20 cellular contexts compared by ENCODE assay signal in the genomic region with DNA sequence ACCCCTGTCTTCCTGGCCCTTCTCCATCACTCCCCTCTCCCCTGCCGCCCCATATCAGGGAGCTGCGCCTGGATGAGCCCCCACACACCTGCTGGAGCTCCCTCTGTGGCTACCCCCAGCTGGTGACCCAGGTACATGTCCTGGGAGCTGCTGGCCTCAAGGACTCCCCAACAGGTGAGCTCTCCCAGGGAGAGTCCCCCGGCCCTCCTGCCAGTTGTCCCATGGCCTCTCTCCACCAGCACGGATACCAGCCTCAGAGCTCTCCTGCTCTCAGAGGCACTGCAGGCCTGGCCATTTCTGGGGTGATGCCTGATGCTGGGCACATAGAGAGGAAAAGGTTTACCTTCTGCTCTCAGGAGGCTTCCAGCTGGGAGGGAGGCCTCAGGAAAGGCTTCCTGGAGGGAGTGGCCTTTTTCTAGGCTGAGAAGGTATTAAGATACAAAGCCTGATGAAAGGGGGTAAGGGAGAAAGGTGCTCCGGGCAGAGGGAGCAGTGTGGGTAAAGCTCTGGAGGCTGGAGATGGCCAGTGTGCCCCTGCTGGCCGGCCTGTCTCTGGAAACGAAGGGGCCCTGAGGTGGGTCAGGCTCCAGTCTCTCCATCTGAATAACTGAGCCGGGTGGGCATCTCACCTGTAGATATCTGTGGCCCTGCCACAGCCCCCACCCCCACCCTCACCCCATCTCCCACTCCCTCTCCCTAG. TPM values are rescaled to one million over a fixed set of nuclear protein-coding genes. Genes with fewer than 3 reads are reported as not detected.
DNase-seq lines count a peak whose midpoint lies in the region; ATAC-seq and TF ChIP-seq lines count a peak whose summit lies in the region.
"Had no signal": no experiment of that assay in that cellular context is flagged by ENCODE, and none has a peak within 500 bp of the region (broad histone marks: within the 10 kb centered on the region; RNA-seq: fewer than 3 reads in every experiment).

No MANE protein-coding gene starts in this region.

- H3K4me3 ChIP-seq in HEK293 (ENCODE audit: low read depth, low read length) (no peak overlapping the region), endodermal cell (ENCODE audit: low read length) (no peak overlapping the region)
- H3K4me3 ChIP-seq: GM12878, HAP-1 had no signal

- H3K9ac ChIP-seq in endodermal cell (ENCODE audit: extremely low read depth, low read length, poor library complexity, severe bottlenecking) = no peak overlapping the region

- no peaks in the 10 kb centered on the region for H3K27me3 Mint-ChIP-seq in T-helper 17 cell
- H3K27me3 Mint-ChIP-seq in endodermal cell (ENCODE audit: insufficient read depth) = peaks cover 3% of the 10 kb centered on the region
- H3K27me3 Mint-ChIP-seq: CD4-positive, alpha-beta T cell; CD8-positive, alpha-beta memory T cell had no signal

- no peaks in the 10 kb centered on the region for H3K27me3 ChIP-seq in endodermal cell (ENCODE audit: control insufficient read depth, insufficient read depth, low read length, poor library complexity, severe bottlenecking)

- TF ChIP-seq CTCF in HEK293 (tag by site-specific recombination; IDR thresholded peaks at IDR 0.05) = no peak
- TF ChIP-seq CTCF in GM13976 (IDR thresholded peaks at IDR 0.05; ENCODE audit: borderline replicate concordance, control extremely low read depth, extremely low read depth, insufficient read depth, missing control alignments) = no peak
- TF ChIP-seq CTCF in endodermal cell (conservative IDR thresholded peaks at IDR 0.05) = no peak

- no peaks in the 10 kb centered on the region for H3K36me3 ChIP-seq in HEK293 (ENCODE audit: control insufficient read depth in 2 of 2, insufficient read depth in 1 of 2, low read length in 2 of 2)
- no peaks in the 10 kb centered on the region for H3K36me3 ChIP-seq in endodermal cell (ENCODE audit: control insufficient read depth, insufficient read depth, low read length)
- H3K36me3 ChIP-seq: HAP-1 had no signal

- 90 to 92% methylated on average over 7 to 8 of the region's 8 CpGs for WGBS in endodermal cell (ENCODE audit: insufficient coverage in 1 of 2, insufficient read length in 1 of 2), 2 experiments

- H3K4me3 Mint-ChIP-seq in T-helper 17 cell = no peak overlapping the region
- H3K4me3 Mint-ChIP-seq in endodermal cell = no peak overlapping the region
- H3K4me3 Mint-ChIP-seq: CD14-positive monocyte; CD4-positive, alpha-beta T cell; CD8-positive, alpha-beta memory T cell had no signal

- DNase-seq in left ventricle myocardium superior = peak; percentile 18
- no peak for DNase-seq in left cardiac atrium
- no peak for DNase-seq in T-helper 17 cell
- DNase-seq in GM13976 (ENCODE audit: low spot score) = no peak
- DNase-seq in endodermal cell = no peak
- DNase-seq: CD4-positive, alpha-beta T cell; CD8-positive, alpha-beta memory T cell; DMS 273 treated with DMSO at 0.1 percent for 48 hours; DMS79; EL; GDM1; GOT3 had no signal

- H3K9me3 Mint-ChIP-seq in endodermal cell = no peaks in the 10 kb centered on the region
- H3K9me3 Mint-ChIP-seq: CD14-positive monocyte; CD4-positive, alpha-beta T cell; CD8-positive, alpha-beta memory T cell had no signal

- H3K36me3 Mint-ChIP-seq in T-helper 17 cell (ENCODE audit: low read depth) (no peaks in the 10 kb centered on the region), endodermal cell (ENCODE audit: low read depth) (peaks cover 9% of the 10 kb centered on the region)
- H3K36me3 Mint-ChIP-seq: CD14-positive monocyte had no signal

- H3K27ac ChIP-seq in HEK293 (ENCODE audit: extremely low read depth, low read depth, low read length) = no peak overlapping the region
- H3K27ac ChIP-seq in endodermal cell (ENCODE audit: low read depth, low read length) = no peak overlapping the region

- ATAC-seq in left ventricle myocardium superior (no peak), left cardiac atrium (no peak), T-helper 17 cell (no peak), HG02763 (IDR thresholded peaks at IDR 0.05; ENCODE audit: unreplicated experiment) (no peak)
- ATAC-seq: GM12878 had no signal

- H3K9me3 ChIP-seq in HEK293 (ENCODE audit: control insufficient read depth, insufficient read depth, low read depth, low read length) (no peaks in the 10 kb centered on the region), T-helper 17 cell (ENCODE audit: control insufficient read depth, low read length, poor library complexity, severe bottlenecking) (no peaks in the 10 kb centered on the region), endodermal cell (ENCODE audit: control insufficient read depth, low read length) (no peaks in the 10 kb centered on the region)
- H3K9me3 ChIP-seq: HAP-1 had no signal

- intact Hi-C loops in left ventricle myocardium superior (cut with micrococcal nuclease) = no loop called here
- intact Hi-C loops in left cardiac atrium (cut with DNase I) = no loop called here

- CTCF ChIA-PET in HEK293 (lab: Yijun Ruan, JAX) = interaction anchor here (1.1 to 2.0 kb wide), 5 partner anchors 9 to 426 kb away, joined by 3 to 7 read pairs (median 4); no protein-coding TSS in a partner anchor

- H3K4me1 Mint-ChIP-seq in T-helper 17 cell (peaks cover 3% of the 10 kb centered on the region), endodermal cell (no peaks in the 10 kb centered on the region)

- peak overlapping the region; percentile 32 for H3K27ac Mint-ChIP-seq in T-helper 17 cell
- H3K27ac Mint-ChIP-seq in endodermal cell = no peak overlapping the region
- H3K27ac Mint-ChIP-seq: CD14-positive monocyte; CD4-positive, alpha-beta T cell had no signal

- in situ Hi-C loops in GM13976 (cut with MboI; ENCODE audit: low sequenced_read_pairs, unreplicated experiment) = no loop called here

- POLR2A ChIA-PET in HEK293 (lab: Yijun Ruan, JAX) = no interaction called here

- H3K4me1 ChIP-seq in HEK293 (ENCODE audit: control insufficient read depth, insufficient read depth, low read length) = no peaks in the 10 kb centered on the region
- H3K4me1 ChIP-seq in endodermal cell (ENCODE audit: control insufficient read depth, insufficient read depth, low read length) = no peaks in the 10 kb centered on the region
- H3K4me1 ChIP-seq: HAP-1 had no signal

TF ChIP-seq in HEK293, 187 proteins besides CTCF, POLR2A, EP300 and RAD21:
- TF ChIP-seq GLIS1 (tag by site-specific recombination; IDR thresholded peaks at IDR 0.05) (peak; percentile 11; the same call in 1 of the 2 replicates), ZNF18 (tag by site-specific recombination; IDR thresholded peaks at IDR 0.05) (no peak)

RNA-seq across cellular contexts. Expression of gene MYO7A, which starts 6.0 kb away (rescaled TPM):
- total RNA-seq in left ventricle myocardium superior (4.6 TPM), left cardiac atrium (10 to 100 TPM in 1 of 2 donors, 1 to 10 TPM in 1; 7.5 to 11.1 TPM), T-helper 17 cell (1 to 10 TPM in 1 of 2 donors, under 1 TPM in 1; 0.57 to 1.7 TPM), endodermal cell (1 to 10 TPM; 2.4 to 2.7 TPM)
- polyA plus RNA-seq in endodermal cell (2013, experiment 1 of 2) = 2.1 TPM
- 1.7 TPM for polyA plus RNA-seq in endodermal cell (2013, experiment 2 of 2)
- total RNA-seq: A172, A673 had no signal

RNA-seq across cellular contexts. Expression of gene OMP, which starts 19.4 kb away (rescaled TPM):
- total RNA-seq in left ventricle myocardium superior = not detected
- total RNA-seq in left cardiac atrium = under 1 TPM in 1 of 2 donors, not detected in 1; 0.97 TPM
- not detected for total RNA-seq in T-helper 17 cell
- total RNA-seq in endodermal cell = 1 to 10 TPM; 1.6 to 1.7 TPM
- not detected for polyA plus RNA-seq in endodermal cell (2013, experiment 1 of 2)
- polyA plus RNA-seq in endodermal cell (2013, experiment 2 of 2) = not detected
- total RNA-seq: A172; A673; CD4-positive, alpha-beta T cell; CD8-positive, alpha-beta memory T cell; GM12878 had no signal
- polyA plus RNA-seq: BJ; CD14-positive monocyte; CD8-positive, alpha-beta memory T cell; GM12878 had no signal

RNA-seq across cellular contexts. Expression of gene CAPN5, which starts 55.3 kb away (rescaled TPM):
- total RNA-seq in left ventricle myocardium superior (2.5 TPM), left cardiac atrium (1 to 10 TPM; 5.6 to 5.9 TPM), T-helper 17 cell (1 to 10 TPM; 2.5 to 3.0 TPM), endodermal cell (10 to 100 TPM; 17.5 to 21.5 TPM)
- 12.3 TPM for polyA plus RNA-seq in endodermal cell (2013, experiment 1 of 2)
- polyA plus RNA-seq in endodermal cell (2013, experiment 2 of 2) = 14.8 TPM
